9 cellular contexts compared by ENCODE assay signal in genomic region chr6:17012421-17013225, GRCh38.
DNase-seq lines count a peak whose midpoint lies in the region; ATAC-seq and TF ChIP-seq lines count a peak whose summit lies in the region.
"Had no signal": no experiment of that assay in that cellular context is flagged by ENCODE, and none has a peak within 500 bp of the region (broad histone marks: within the 10 kb centered on the region; RNA-seq: fewer than 3 reads in every experiment).

No MANE protein-coding gene starts in this region.

- TF ChIP-seq CTCF in SK-N-SH (IDR thresholded peaks at IDR 0.05) (peak; percentile 45), foreskin keratinocyte (conservative IDR thresholded peaks at IDR 0.05) (peak; percentile 57), neural progenitor cell (IDR thresholded peaks at IDR 0.05) (peak; percentile 33), GM10248 (IDR thresholded peaks at IDR 0.05; ENCODE audit: control extremely low read depth, extremely low read depth, low read depth, missing control alignments) (no peak)

- TF ChIP-seq RAD21 in SK-N-SH (IDR thresholded peaks at IDR 0.05; ENCODE audit: low read length) = peak; percentile 23; the same call in 1 of the 2 replicates

- peak overlapping the region; percentile 61 for H2AFZ ChIP-seq in SK-N-SH (ENCODE audit: low read depth)
- H2AFZ ChIP-seq in neural progenitor cell (replicated peaks) = peak overlapping the region; percentile 84

- H3K9ac ChIP-seq in SK-N-SH (peak overlapping the region; percentile 64), neural progenitor cell (no peak overlapping the region)

- H3K27ac Mint-ChIP-seq in neural progenitor cell = no peak overlapping the region

- no peaks in the 10 kb centered on the region for H3K79me2 ChIP-seq in SK-N-SH (ENCODE audit: insufficient read depth)
- no peaks in the 10 kb centered on the region for H3K79me2 ChIP-seq in neural progenitor cell (ENCODE audit: low read depth)

- H3K36me3 ChIP-seq in SK-N-SH (replicated peaks in 1 of 2; ENCODE audit: control insufficient read depth in 1 of 2, insufficient read depth in 2 of 2, low read length in 1 of 2) (no peaks in the 10 kb centered on the region), neural progenitor cell (no peaks in the 10 kb centered on the region)

- H3K4me2 ChIP-seq in SK-N-SH = peak overlapping the region; percentile 30
- H3K4me2 ChIP-seq in neural progenitor cell = no peak overlapping the region

- CTCF ChIA-PET in SK-N-SH (lab: Yijun Ruan, JAX) = interaction anchor here (0.8 to 1.3 kb wide), 2 partner anchors 38 to 77 kb away, joined by 3 read pairs; no protein-coding TSS in a partner anchor
- CTCF ChIA-PET in GM10248 (lab: Yijun Ruan, JAX) = no interaction called here

- H3K27ac ChIP-seq in SK-N-SH (ENCODE audit: low read depth in 2 of 2, low read length in 1 of 2) = peak overlapping the region in 1 of 2 experiments; percentile 90; a peak in 3 of 4 replicates
- H3K27ac ChIP-seq in foreskin keratinocyte = peak overlapping the region; percentile 1
- H3K27ac ChIP-seq in neural progenitor cell = no peak overlapping the region

- POLR2A ChIA-PET in SK-N-SH (lab: Yijun Ruan, JAX) = no interaction called here
- POLR2A ChIA-PET in GM10248 (lab: Yijun Ruan, JAX) = no interaction called here

- H4K20me1 ChIP-seq in SK-N-SH (ENCODE audit: insufficient read depth) (no peaks in the 10 kb centered on the region), neural progenitor cell (ENCODE audit: low read depth) (no peaks in the 10 kb centered on the region)

- H3K27me3 Mint-ChIP-seq in neural progenitor cell (ENCODE audit: insufficient read depth, low read depth) = no peaks in the 10 kb centered on the region

- H3K4me3 ChIP-seq in SK-N-SH (ENCODE audit: low read depth in 2 of 2, low read length in 1 of 2) = peak overlapping the region in 1 of 2 experiments; percentile 10; a peak in 1 of 4 replicates
- no peak overlapping the region for H3K4me3 ChIP-seq in neural progenitor cell

- no peaks in the 10 kb centered on the region for H3K36me3 Mint-ChIP-seq in neural progenitor cell

- H3K27me3 ChIP-seq in SK-N-SH (ENCODE audit: insufficient read depth) (no peaks in the 10 kb centered on the region), foreskin keratinocyte (no peaks in the 10 kb centered on the region), neural progenitor cell (no peaks in the 10 kb centered on the region)

- DNase-seq in Ammon's horn (ENCODE audit: low spot score) (peak; percentile 57), SK-N-SH (peak; percentile 45), foreskin keratinocyte (peak; percentile 56 to 69), neural progenitor cell (ENCODE audit: low spot score) (peak; percentile 54), GM10248 (ENCODE audit: extremely low spot score) (no peak), ACHN (no peak), GF-D8 (lab: John Stamatoyannopoulos, UW) (no peak), NK-92 (lab: John Stamatoyannopoulos, UW; ENCODE audit: unreplicated experiment) (no peak)
- DNase-seq: NCI-H146 had no signal

- peaks cover 5% of the 10 kb centered on the region for H3K9me3 Mint-ChIP-seq in neural progenitor cell

- no peaks in the 10 kb centered on the region for H3K4me1 Mint-ChIP-seq in neural progenitor cell

- H3K4me1 ChIP-seq in SK-N-SH (ENCODE audit: control insufficient read depth in 1 of 2, insufficient read depth in 2 of 2, low read depth in 1 of 2, low read length in 1 of 2) (peaks cover 7 to 17% of the 10 kb centered on the region in 2 experiments; a peak in 3 of 4 replicates), foreskin keratinocyte (peaks cover 10% of the 10 kb centered on the region), neural progenitor cell (no peaks in the 10 kb centered on the region)

- no peak for ATAC-seq in foreskin keratinocyte

- TF ChIP-seq EP300 in SK-N-SH (IDR thresholded peaks at IDR 0.05; ENCODE audit: borderline replicate concordance in 1 of 2, low read depth in 1 of 2, low read length in 1 of 2) = no peak

- 47% methylated on average over 12 of the region's 12 CpGs for WGBS in SK-N-SH (ENCODE audit: low lambda C conversion rate)

- in situ Hi-C loops in ACHN (cut with HindIII; ENCODE audit: low pct_ligation_motif_present, low pct_unique_long_range_greater_than_20kb, low sequenced_read_pairs) = no loop called here

- H3F3A ChIP-seq in SK-N-SH (replicated peaks; ENCODE audit: insufficient read depth) (peaks cover 16% of the 10 kb centered on the region), neural progenitor cell (ENCODE audit: low read depth) (no peaks in the 10 kb centered on the region)

- H3K4me3 Mint-ChIP-seq in neural progenitor cell = no peak overlapping the region

- H3K9me2 ChIP-seq in SK-N-SH = no peaks in the 10 kb centered on the region

- H3K9me3 ChIP-seq in SK-N-SH (0 out of 2 replicates have a peak, but pooled peaks cover 6% of the 10 kb centered on the region), neural progenitor cell (ENCODE audit: low read depth) (no peaks in the 10 kb centered on the region)

TF ChIP-seq in SK-N-SH, 30 proteins besides CTCF, POLR2A, EP300 and RAD21:
- TF ChIP-seq TCF12 (IDR thresholded peaks at IDR 0.05) = peak; percentile 30; the same call in 1 of the 2 replicates
- TF ChIP-seq GATA2 (CRISPR knock-in tag; IDR thresholded peaks at IDR 0.05) = peak; percentile 54; the same call in 1 of the 2 replicates
- TF ChIP-seq FOXJ3 (CRISPR knock-in tag; IDR thresholded peaks at IDR 0.05) = no peak
- TF ChIP-seq MAX (IDR thresholded peaks at IDR 0.05; ENCODE audit: low read depth) = peak; percentile 31; the same call in 1 of the 2 replicates
- no peak; the same call in 1 of the 2 replicates for TF ChIP-seq SMC3 (IDR thresholded peaks at IDR 0.05; ENCODE audit: low read depth, low read length)

Comparison
In these comparisons a context has a peak if more than half of its experiments do, and no peak if none do; other contexts are left out.
1. DNase-seq: peak in Ammon's horn (single experiment), SK-N-SH (single experiment), foreskin keratinocyte (2 of 2) and neural progenitor cell (single experiment); none in GM10248 (single experiment), ACHN (single experiment), GF-D8 (single experiment) and NK-92 (single experiment).